In genomic region chr11:126226334-126227084, GRCh38 we compare ENCODE assay signal across 17 cellular contexts. TPM values are rescaled to one million over a fixed set of nuclear protein-coding genes. Genes with fewer than 3 reads are reported as not detected.
DNase-seq lines count a peak whose midpoint lies in the region; ATAC-seq, FAIRE-seq and TF ChIP-seq lines count a peak whose summit lies in the region.
"Had no signal": no experiment of that assay in that cellular context is flagged by ENCODE, and none has a peak within 500 bp of the region (broad histone marks: within the 10 kb centered on the region; RNA-seq: fewer than 3 reads in every experiment).

No MANE protein-coding gene starts in this region.

- H2AFZ ChIP-seq in HepG2 (ENCODE audit: low read length) (no peak overlapping the region), IMR-90 (replicated peaks; ENCODE audit: low read length, poor library complexity) (no peak overlapping the region)

- BruUV-seq in HepG2 (replicated peaks; lab: Mats Ljungman, UMichigan) (no TSS peak), IMR-90 (replicated peaks; lab: Mats Ljungman, UMichigan) (no TSS peak)

- H2BK120ac ChIP-seq in IMR-90 (ENCODE audit: low read depth, low read length) = no peak overlapping the region

- TF ChIP-seq POLR2A in HepG2 (IDR thresholded peaks at IDR 0.05; ENCODE audit: insufficient read depth in 1 of 2, low read depth in 2 of 2, low read length in 2 of 2) (no peak), right lobe of liver (IDR thresholded peaks at IDR 0.05) (no peak), IMR-90 (IDR thresholded peaks at IDR 0.05; ENCODE audit: low read depth, low read length) (no peak)

- CTCF ChIA-PET in HepG2 (lab: Yijun Ruan, JAX; ENCODE audit: low intra/inter-chr PET ratio, low total read pairs) = no interaction called here
- CTCF ChIA-PET in IMR-90 (lab: Yijun Ruan, JAX) = no interaction called here

- H2AK5ac ChIP-seq in IMR-90 (ENCODE audit: low read depth, low read length) = no peak overlapping the region

- no peak overlapping the region for H3K14ac ChIP-seq in IMR-90 (replicated peaks; ENCODE audit: low read depth, low read length)

- H3K4me3 ChIP-seq in HepG2 (replicated peaks in 1 of 3; ENCODE audit: insufficient read depth in 1 of 3, low read depth in 2 of 3, low read length in 3 of 3) (no peak overlapping the region), right lobe of liver (no peak overlapping the region), IMR-90 (ENCODE audit: insufficient read depth, low read depth, low read length) (no peak overlapping the region), neutrophil (ENCODE audit: low read depth in 1 of 2, low read length in 1 of 2) (no peak overlapping the region)

- no peaks in the 10 kb centered on the region for H3K27me3 ChIP-seq in HepG2 (ENCODE audit: control insufficient read depth in 1 of 2, insufficient read depth in 2 of 2, low read length in 2 of 2)
- H3K27me3 ChIP-seq in right lobe of liver = no peaks in the 10 kb centered on the region
- no peaks in the 10 kb centered on the region for H3K27me3 ChIP-seq in IMR-90 (ENCODE audit: control insufficient read depth, insufficient read depth, low read length)
- no peaks in the 10 kb centered on the region for H3K27me3 ChIP-seq in neutrophil
- H3K27me3 ChIP-seq: BE2C had no signal

- H3K56ac ChIP-seq in IMR-90 (ENCODE audit: extremely low read depth, insufficient read depth, low read length) = no peak overlapping the region

- H3K9ac ChIP-seq in HepG2 (ENCODE audit: insufficient read depth, low read depth, low read length) = no peak overlapping the region
- H3K9ac ChIP-seq in IMR-90 (ENCODE audit: low read depth, low read length) = no peak overlapping the region

- in situ Hi-C loops in HepG2 (cut with HindIII; ENCODE audit: extremely low pct_ligation_motif_present, low pct_unique_long_range_greater_than_20kb) = no loop called here
- in situ Hi-C loops in IMR-90 (cut with MboI; ENCODE audit: low sequenced_read_pairs) = no loop called here

- H4K91ac ChIP-seq in IMR-90 (ENCODE audit: insufficient read depth, low read depth, low read length) = no peak overlapping the region

- H3K79me2 ChIP-seq in HepG2 (ENCODE audit: insufficient read depth, low read length) = peaks cover 21% of the 10 kb centered on the region

- TF ChIP-seq EP300 in HepG2 (IDR thresholded peaks at IDR 0.05; ENCODE audit: low read depth in 2 of 2, low read length in 2 of 2) = no peak
- TF ChIP-seq EP300 in HepG2 (CRISPR knock-in tag; IDR thresholded peaks at IDR 0.05; ENCODE audit: borderline replicate concordance) = no peak

- TF ChIP-seq CTCF in HepG2 (CRISPR knock-in tag; IDR thresholded peaks at IDR 0.05) (no peak), right lobe of liver (IDR thresholded peaks at IDR 0.05) (no peak), IMR-90 (conservative IDR thresholded peaks at IDR 0.05; ENCODE audit: low read depth, low read length) (no peak), neutrophil (IDR thresholded peaks at IDR 0.05) (no peak)

- WGBS in HepG2 (ENCODE audit: low lambda C conversion rate) = 96% methylated on average over 11 of the region's 15 CpGs
- WGBS in right lobe of liver (ENCODE audit: insufficient coverage, low coverage, low lambda C conversion rate, missing lambda C conversion rate) = 97% methylated on average over 8 of the region's 15 CpGs
- WGBS in IMR-90 (ENCODE audit: extremely low coverage in 2 of 2, insufficient read length in 1 of 2), 2 experiments = 96% methylated on average over 5 of the region's 15 CpGs; no CpG with 5 or more reads in 1 of the 2 experiments

- no peak for FAIRE-seq in HepG2 (lab: Jason Lieb, UNC)
- FAIRE-seq: A204.1, D721Med had no signal

- no peak overlapping the region for H2BK20ac ChIP-seq in IMR-90 (ENCODE audit: low read depth, low read length)

- H3K36me3 ChIP-seq in HepG2 (replicated peaks in 1 of 2; ENCODE audit: control insufficient read depth in 1 of 2, insufficient read depth in 2 of 2, low read length in 2 of 2) (peaks cover 0 to 14% of the 10 kb centered on the region in 2 experiments; a peak in 2 of 5 replicates), right lobe of liver (no peaks in the 10 kb centered on the region), IMR-90 (ENCODE audit: control insufficient read depth, insufficient read depth, low read length) (no peaks in the 10 kb centered on the region), neutrophil (peaks cover 5% of the 10 kb centered on the region)
- H3K36me3 ChIP-seq: BE2C had no signal

- H3K4me2 ChIP-seq in HepG2 (ENCODE audit: low read depth, low read length) (no peak overlapping the region), IMR-90 (ENCODE audit: low read depth, low read length) (no peak overlapping the region)

- TF ChIP-seq RAD21 in HepG2 (CRISPR knock-in tag; IDR thresholded peaks at IDR 0.05) = no peak
- TF ChIP-seq RAD21 in IMR-90 (IDR thresholded peaks at IDR 0.05; ENCODE audit: low read length) = no peak

- DNase-seq in HepG2 (ENCODE audit: low spot score) = no peak
- DNase-seq in right lobe of liver = no peak
- DNase-seq in IMR-90 = no peak
- DNase-seq in activated effector memory CD4-positive, alpha-beta T cell treated with anti-CD3 and anti-CD28 coated beads, Interleukin-2, amount 50 U/mL, for 16 hours = no peak
- DNase-seq in NCI-H446 (lab: John Stamatoyannopoulos, UW) = no peak
- DNase-seq: ACHN; BE2C; C1 segment of cervical spinal cord; Caco-2; CD4-positive, alpha-beta T cell; DMS79; GDM1; GOT3; H7 had no signal

- peak overlapping the region; percentile 5 for H2AK9ac ChIP-seq in IMR-90 (replicated peaks; ENCODE audit: low read depth, low read length, poor library complexity)

- H3K9me1 ChIP-seq in IMR-90 (ENCODE audit: insufficient read depth, low read length) = peaks cover 2% of the 10 kb centered on the region; the same call in 1 of the 2 replicates

- no peak overlapping the region for H4K8ac ChIP-seq in IMR-90 (ENCODE audit: low read depth in 2 of 2, low read length in 2 of 2)

- ATAC-seq in HepG2 (no peak), right lobe of liver (no peak), IMR-90 (ENCODE audit: low read depth) (no peak)

- intact Hi-C loops in HepG2 (cut with micrococcal nuclease; ENCODE audit: unreplicated experiment) = no loop called here
- intact Hi-C loops in right lobe of liver (cut with DNase I) = no loop called here
- intact Hi-C loops in IMR-90 (cut with micrococcal nuclease) = no loop called here

- no peak overlapping the region for H3K4ac ChIP-seq in IMR-90 (ENCODE audit: low read depth, low read length)

- no peak overlapping the region for H3K23ac ChIP-seq in IMR-90 (ENCODE audit: low read depth, low read length)

- H4K20me1 ChIP-seq in HepG2 (ENCODE audit: insufficient read depth, low read length) (no peaks in the 10 kb centered on the region), IMR-90 (ENCODE audit: insufficient read depth, low read length) (peaks cover 22% of the 10 kb centered on the region; the same call in 1 of the 2 replicates)

- H3K79me1 ChIP-seq in IMR-90 (ENCODE audit: low read depth in 1 of 2, low read length in 2 of 2) = peaks cover 35 to 47% of the 10 kb centered on the region in 2 experiments

- H3K27ac ChIP-seq in HepG2 (ENCODE audit: extremely low read length, insufficient read depth, low read length) (no peak overlapping the region), right lobe of liver (no peak overlapping the region), IMR-90 (ENCODE audit: insufficient read depth, low read length) (no peak overlapping the region), neutrophil (peak overlapping the region; percentile 79)

- POLR2A ChIA-PET in HepG2 (lab: Yijun Ruan, JAX) (no interaction called here), IMR-90 (lab: Charles Lee; ENCODE audit: unreplicated experiment) (no interaction called here)

- no peak overlapping the region for H2BK15ac ChIP-seq in IMR-90 (ENCODE audit: low read depth, low read length)

- no peaks in the 10 kb centered on the region for H3K9me3 ChIP-seq in HepG2 (ENCODE audit: low read length)
- H3K9me3 ChIP-seq in right lobe of liver = no peaks in the 10 kb centered on the region
- no peaks in the 10 kb centered on the region for H3K9me3 ChIP-seq in IMR-90 (ENCODE audit: control insufficient read depth, insufficient read depth, low read length)
- H3K9me3 ChIP-seq in neutrophil = peaks cover 5% of the 10 kb centered on the region
- H3K9me3 ChIP-seq: BE2C had no signal

- no peak overlapping the region for H2BK5ac ChIP-seq in IMR-90 (ENCODE audit: low read depth, low read length, poor library complexity, severe bottlenecking)

- dilution Hi-C loops in IMR-90 (cut with HindIII; ENCODE audit: low sequenced_read_pairs, unreplicated experiment) = no loop called here

- no peak overlapping the region for H3K18ac ChIP-seq in IMR-90 (ENCODE audit: low read depth, low read length)

- no peak overlapping the region for H4K5ac ChIP-seq in IMR-90 (ENCODE audit: low read depth, low read length)

- H3K4me1 ChIP-seq in HepG2 (ENCODE audit: insufficient read depth, low read length) (no peaks in the 10 kb centered on the region), right lobe of liver (peaks cover 0 to 4% (median 0%) of the 10 kb centered on the region in 4 donors), IMR-90 (ENCODE audit: control insufficient read depth, insufficient read depth, low read length) (no peaks in the 10 kb centered on the region), neutrophil (ENCODE audit: control insufficient read depth in 1 of 2, insufficient read depth in 1 of 2, low read depth in 1 of 2, low read length in 1 of 2) (no peaks in the 10 kb centered on the region)
- H3K4me1 ChIP-seq: Caco-2 had no signal

RNA-seq across cellular contexts. Expression of gene FAM118B, which starts 14.9 kb away (rescaled TPM):
- 25.7 and 30.9 TPM in 2 replicates for total RNA-seq in HepG2 (2016; rRNA removed; fragmentation: Illumina TruSeq; extraction: Trizol)
- 4.3 and 4.7 TPM in 2 replicates for total RNA-seq in HepG2 (2016; cell fraction: cytosol; rRNA removed; fragmentation: Illumina TruSeq; extraction: Trizol; ENCODE audit: low read depth)
- total RNA-seq in HepG2 (2016; cell fraction: insoluble cytoplasmic fraction; rRNA removed; fragmentation: Illumina TruSeq; extraction: Trizol) = 25.2 and 33.9 TPM in 2 replicates
- total RNA-seq in HepG2 (2016; cell fraction: membrane; rRNA removed; fragmentation: Illumina TruSeq; extraction: Trizol) = 11.4 and 12.1 TPM in 2 replicates
- total RNA-seq in HepG2 (2016; cell fraction: nucleus; rRNA removed; fragmentation: Illumina TruSeq; extraction: Trizol) = 17.6 and 18.5 TPM in 2 replicates
- 10.2 and 10.4 TPM in 2 replicates for polyA plus RNA-seq in HepG2 (2011; rRNA removed)
- 6.6 and 10.7 TPM in 2 replicates for polyA plus RNA-seq in HepG2 (2011; cell fraction: cytosol; rRNA removed)
- 3.4 and 4.2 TPM in 2 replicates for polyA plus RNA-seq in HepG2 (2011; cell fraction: nucleus; rRNA removed)
- 8.2 and 8.8 TPM in 2 replicates for polyA plus RNA-seq in HepG2 (2012)
- polyA plus RNA-seq in HepG2 (2016; cell fraction: cytosol; fragmentation: Illumina TruSeq; extraction: Trizol; ENCODE audit: low read depth) = 3.3 and 3.4 TPM in 2 replicates
- 27.7 and 31.2 TPM in 2 replicates for polyA plus RNA-seq in HepG2 (2016; cell fraction: insoluble cytoplasmic fraction; fragmentation: Illumina TruSeq; extraction: Trizol; ENCODE audit: low read depth)
- 6.7 and 7.0 TPM in 2 replicates for polyA plus RNA-seq in HepG2 (2016; cell fraction: membrane; fragmentation: Illumina TruSeq; extraction: Trizol; ENCODE audit: low read depth)
- 14.7 and 15.9 TPM in 2 replicates for polyA plus RNA-seq in HepG2 (2016; cell fraction: nucleus; fragmentation: Illumina TruSeq; extraction: Trizol; ENCODE audit: insufficient read depth, low read depth)
- polyA minus RNA-seq in HepG2 (2011; rRNA and poly(A)+ RNA removed; ENCODE audit: low replicate concordance) = 2.5 and 4.9 TPM in 2 replicates
- 3.3 and 6.6 TPM in 2 replicates for polyA minus RNA-seq in HepG2 (2011; cell fraction: cytosol; rRNA and poly(A)+ RNA removed)
- polyA minus RNA-seq in HepG2 (2011; cell fraction: nucleus; rRNA and poly(A)+ RNA removed) = 10.6 and 13.4 TPM in 2 replicates
- 1 to 10 TPM; 4.6 to 8.3 (median 5.8) TPM for total RNA-seq in right lobe of liver
- total RNA-seq in IMR-90 (2012; rRNA removed) = 27.2 and 29.4 TPM in 2 replicates
- polyA plus RNA-seq in IMR-90 (2012; rRNA removed) = 17.9 and 20.0 TPM in 2 replicates
- polyA plus RNA-seq in IMR-90 (2012; cell fraction: cytosol; rRNA removed) = 3.7 and 6.5 TPM in 2 replicates
- polyA plus RNA-seq in IMR-90 (2012; cell fraction: nucleus; rRNA removed; ENCODE audit: low replicate concordance) = 1.5 and 12.2 TPM in 2 replicates

RNA-seq across cellular contexts. Expression of gene RPUSD4, which starts 15.1 kb away (rescaled TPM):
- total RNA-seq in HepG2 (2016; rRNA removed; fragmentation: Illumina TruSeq; extraction: Trizol) = 45.0 and 45.6 TPM in 2 replicates
- 11.4 and 11.5 TPM in 2 replicates for total RNA-seq in HepG2 (2016; cell fraction: cytosol; rRNA removed; fragmentation: Illumina TruSeq; extraction: Trizol; ENCODE audit: low read depth)
- total RNA-seq in HepG2 (2016; cell fraction: insoluble cytoplasmic fraction; rRNA removed; fragmentation: Illumina TruSeq; extraction: Trizol) = 46.3 and 47.2 TPM in 2 replicates
- 25.9 and 29.8 TPM in 2 replicates for total RNA-seq in HepG2 (2016; cell fraction: membrane; rRNA removed; fragmentation: Illumina TruSeq; extraction: Trizol)
- 46.8 and 51.8 TPM in 2 replicates for total RNA-seq in HepG2 (2016; cell fraction: nucleus; rRNA removed; fragmentation: Illumina TruSeq; extraction: Trizol)
- polyA plus RNA-seq in HepG2 (2011; rRNA removed) = 51.6 and 52.9 TPM in 2 replicates
- polyA plus RNA-seq in HepG2 (2011; cell fraction: cytosol; rRNA removed) = 42.4 and 53.0 TPM in 2 replicates
- polyA plus RNA-seq in HepG2 (2011; cell fraction: nucleus; rRNA removed) = 68.4 and 69.6 TPM in 2 replicates
- 36.1 and 41.1 TPM in 2 replicates for polyA plus RNA-seq in HepG2 (2012)
- 6.0 and 7.2 TPM in 2 replicates for polyA plus RNA-seq in HepG2 (2016; cell fraction: cytosol; fragmentation: Illumina TruSeq; extraction: Trizol; ENCODE audit: low read depth)
- 43.9 and 44.1 TPM in 2 replicates for polyA plus RNA-seq in HepG2 (2016; cell fraction: insoluble cytoplasmic fraction; fragmentation: Illumina TruSeq; extraction: Trizol; ENCODE audit: low read depth)
- polyA plus RNA-seq in HepG2 (2016; cell fraction: membrane; fragmentation: Illumina TruSeq; extraction: Trizol; ENCODE audit: low read depth) = 16.2 and 17.9 TPM in 2 replicates
- 85.9 and 93.8 TPM in 2 replicates for polyA plus RNA-seq in HepG2 (2016; cell fraction: nucleus; fragmentation: Illumina TruSeq; extraction: Trizol; ENCODE audit: insufficient read depth, low read depth)
- polyA minus RNA-seq in HepG2 (2011; rRNA and poly(A)+ RNA removed; ENCODE audit: low replicate concordance) = 74.1 and 168 TPM in 2 replicates
- 31.0 and 34.3 TPM in 2 replicates for polyA minus RNA-seq in HepG2 (2011; cell fraction: cytosol; rRNA and poly(A)+ RNA removed)
- 60.8 and 66.2 TPM in 2 replicates for polyA minus RNA-seq in HepG2 (2011; cell fraction: nucleus; rRNA and poly(A)+ RNA removed)
- total RNA-seq in right lobe of liver = 10 to 100 TPM; 12.8 to 18.5 (median 14.2) TPM
- total RNA-seq in IMR-90 (2012; rRNA removed) = 30.6 and 31.4 TPM in 2 replicates
- 20.2 and 22.1 TPM in 2 replicates for polyA plus RNA-seq in IMR-90 (2012; rRNA removed)
- polyA plus RNA-seq in IMR-90 (2012; cell fraction: cytosol; rRNA removed) = 9.8 and 12.6 TPM in 2 replicates
- polyA plus RNA-seq in IMR-90 (2012; cell fraction: nucleus; rRNA removed; ENCODE audit: low replicate concordance) = 46.8 and 55.0 TPM in 2 replicates

RNA-seq across cellular contexts. Expression of gene SRPRA, which starts 42.2 kb away (rescaled TPM):
- total RNA-seq in HepG2 (2016; rRNA removed; fragmentation: Illumina TruSeq; extraction: Trizol) (16.4 and 27.7 TPM in 2 replicates), right lobe of liver (100 to 1,000 TPM in 5 of 6 experiments, 10 to 100 TPM in 1; 95.0 to 150 (median 122) TPM), IMR-90 (2012; rRNA removed) (105 and 108 TPM in 2 replicates)
- total RNA-seq in HepG2 (2016; cell fraction: cytosol; rRNA removed; fragmentation: Illumina TruSeq; extraction: Trizol; ENCODE audit: low read depth) = 2.7 and 3.2 TPM in 2 replicates
- 14.6 and 27.3 TPM in 2 replicates for total RNA-seq in HepG2 (2016; cell fraction: insoluble cytoplasmic fraction; rRNA removed; fragmentation: Illumina TruSeq; extraction: Trizol)
- total RNA-seq in HepG2 (2016; cell fraction: membrane; rRNA removed; fragmentation: Illumina TruSeq; extraction: Trizol) = 8.0 and 10.6 TPM in 2 replicates
- total RNA-seq in HepG2 (2016; cell fraction: nucleus; rRNA removed; fragmentation: Illumina TruSeq; extraction: Trizol) = 59.3 and 69.9 TPM in 2 replicates
- polyA plus RNA-seq in HepG2 (2011; rRNA removed) (64.6 and 67.6 TPM in 2 replicates), IMR-90 (2012; rRNA removed) (126 and 131 TPM in 2 replicates)
- polyA plus RNA-seq in HepG2 (2011; cell fraction: cytosol; rRNA removed) = 67.4 and 74.4 TPM in 2 replicates
- polyA plus RNA-seq in HepG2 (2011; cell fraction: nucleus; rRNA removed) = 95.0 and 97.8 TPM in 2 replicates
- polyA plus RNA-seq in HepG2 (2012) = 66.3 and 75.8 TPM in 2 replicates
- polyA plus RNA-seq in HepG2 (2016; cell fraction: cytosol; fragmentation: Illumina TruSeq; extraction: Trizol; ENCODE audit: low read depth) = 4.3 and 4.8 TPM in 2 replicates
- 27.7 and 34.9 TPM in 2 replicates for polyA plus RNA-seq in HepG2 (2016; cell fraction: insoluble cytoplasmic fraction; fragmentation: Illumina TruSeq; extraction: Trizol; ENCODE audit: low read depth)
- polyA plus RNA-seq in HepG2 (2016; cell fraction: membrane; fragmentation: Illumina TruSeq; extraction: Trizol; ENCODE audit: low read depth) = 9.2 and 12.3 TPM in 2 replicates
- polyA plus RNA-seq in HepG2 (2016; cell fraction: nucleus; fragmentation: Illumina TruSeq; extraction: Trizol; ENCODE audit: insufficient read depth, low read depth) = 133 TPM in 2 replicates
- 87.4 and 136 TPM in 2 replicates for polyA minus RNA-seq in HepG2 (2011; rRNA and poly(A)+ RNA removed; ENCODE audit: low replicate concordance)
- polyA minus RNA-seq in HepG2 (2011; cell fraction: cytosol; rRNA and poly(A)+ RNA removed) = 49.7 and 49.8 TPM in 2 replicates
- polyA minus RNA-seq in HepG2 (2011; cell fraction: nucleus; rRNA and poly(A)+ RNA removed) = 135 and 143 TPM in 2 replicates
- 88.5 and 95.3 TPM in 2 replicates for polyA plus RNA-seq in IMR-90 (2012; cell fraction: cytosol; rRNA removed)
- polyA plus RNA-seq in IMR-90 (2012; cell fraction: nucleus; rRNA removed; ENCODE audit: low replicate concordance) = 126 and 190 TPM in 2 replicates

RNA-seq across cellular contexts. Expression of gene FOXRED1, which starts 42.4 kb away (rescaled TPM):
- total RNA-seq in HepG2 (2016; rRNA removed; fragmentation: Illumina TruSeq; extraction: Trizol) = 42.9 and 50.2 TPM in 2 replicates
- 13.0 and 13.3 TPM in 2 replicates for total RNA-seq in HepG2 (2016; cell fraction: cytosol; rRNA removed; fragmentation: Illumina TruSeq; extraction: Trizol; ENCODE audit: low read depth)
- total RNA-seq in HepG2 (2016; cell fraction: insoluble cytoplasmic fraction; rRNA removed; fragmentation: Illumina TruSeq; extraction: Trizol) = 43.9 and 49.5 TPM in 2 replicates
- 16.4 and 18.0 TPM in 2 replicates for total RNA-seq in HepG2 (2016; cell fraction: membrane; rRNA removed; fragmentation: Illumina TruSeq; extraction: Trizol)
- 32.4 TPM in 2 replicates for total RNA-seq in HepG2 (2016; cell fraction: nucleus; rRNA removed; fragmentation: Illumina TruSeq; extraction: Trizol)
- polyA plus RNA-seq in HepG2 (2011; rRNA removed) = 24.7 and 29.6 TPM in 2 replicates
- 24.1 and 38.8 TPM in 2 replicates for polyA plus RNA-seq in HepG2 (2011; cell fraction: cytosol; rRNA removed)
- 39.3 and 48.4 TPM in 2 replicates for polyA plus RNA-seq in HepG2 (2011; cell fraction: nucleus; rRNA removed)
- 15.5 and 27.9 TPM in 2 replicates for polyA plus RNA-seq in HepG2 (2012)
- polyA plus RNA-seq in HepG2 (2016; cell fraction: cytosol; fragmentation: Illumina TruSeq; extraction: Trizol; ENCODE audit: low read depth) = 6.7 and 7.3 TPM in 2 replicates
- polyA plus RNA-seq in HepG2 (2016; cell fraction: insoluble cytoplasmic fraction; fragmentation: Illumina TruSeq; extraction: Trizol; ENCODE audit: low read depth) = 49.1 and 50.0 TPM in 2 replicates
- 8.9 and 10.8 TPM in 2 replicates for polyA plus RNA-seq in HepG2 (2016; cell fraction: membrane; fragmentation: Illumina TruSeq; extraction: Trizol; ENCODE audit: low read depth)
- 95.9 and 96.9 TPM in 2 replicates for polyA plus RNA-seq in HepG2 (2016; cell fraction: nucleus; fragmentation: Illumina TruSeq; extraction: Trizol; ENCODE audit: insufficient read depth, low read depth)
- polyA minus RNA-seq in HepG2 (2011; rRNA and poly(A)+ RNA removed; ENCODE audit: low replicate concordance) = 40.2 and 50.7 TPM in 2 replicates
- polyA minus RNA-seq in HepG2 (2011; cell fraction: cytosol; rRNA and poly(A)+ RNA removed) = 9.2 and 9.8 TPM in 2 replicates
- polyA minus RNA-seq in HepG2 (2011; cell fraction: nucleus; rRNA and poly(A)+ RNA removed) = 22.1 and 23.8 TPM in 2 replicates
- total RNA-seq in right lobe of liver = 10 to 100 TPM; 18.6 to 50.2 (median 39.8) TPM
- 15.1 and 15.3 TPM in 2 replicates for total RNA-seq in IMR-90 (2012; rRNA removed)
- 28.3 and 28.8 TPM in 2 replicates for polyA plus RNA-seq in IMR-90 (2012; rRNA removed)
- 15.9 and 25.4 TPM in 2 replicates for polyA plus RNA-seq in IMR-90 (2012; cell fraction: cytosol; rRNA removed)
- polyA plus RNA-seq in IMR-90 (2012; cell fraction: nucleus; rRNA removed; ENCODE audit: low replicate concordance) = 49.6 and 75.7 TPM in 2 replicates

RNA-seq across cellular contexts. Expression of gene TIRAP, which starts 56.4 kb away (rescaled TPM):
- total RNA-seq in HepG2 (2016; rRNA removed; fragmentation: Illumina TruSeq; extraction: Trizol) (5.4 and 6.2 TPM in 2 replicates), right lobe of liver (10 to 100 TPM in 2 of 6 experiments, 1 to 10 TPM in 4; 8.0 to 12.1 (median 9.7) TPM), IMR-90 (2012; rRNA removed) (3.0 and 3.6 TPM in 2 replicates)
- 1.8 and 1.9 TPM in 2 replicates for total RNA-seq in HepG2 (2016; cell fraction: cytosol; rRNA removed; fragmentation: Illumina TruSeq; extraction: Trizol; ENCODE audit: low read depth)
- 5.5 and 5.6 TPM in 2 replicates for total RNA-seq in HepG2 (2016; cell fraction: insoluble cytoplasmic fraction; rRNA removed; fragmentation: Illumina TruSeq; extraction: Trizol)
- 4.3 TPM in 2 replicates for total RNA-seq in HepG2 (2016; cell fraction: membrane; rRNA removed; fragmentation: Illumina TruSeq; extraction: Trizol)
- 4.4 and 5.5 TPM in 2 replicates for total RNA-seq in HepG2 (2016; cell fraction: nucleus; rRNA removed; fragmentation: Illumina TruSeq; extraction: Trizol)
- polyA plus RNA-seq in HepG2 (2011; rRNA removed) (5.7 and 7.0 TPM in 2 replicates), IMR-90 (2012; rRNA removed) (6.4 and 7.4 TPM in 2 replicates)
- polyA plus RNA-seq in HepG2 (2011; cell fraction: cytosol; rRNA removed) = 4.5 and 5.2 TPM in 2 replicates
- polyA plus RNA-seq in HepG2 (2011; cell fraction: nucleus; rRNA removed) = 9.1 and 10.8 TPM in 2 replicates
- 4.6 and 5.5 TPM in 2 replicates for polyA plus RNA-seq in HepG2 (2012)
- polyA plus RNA-seq in HepG2 (2016; cell fraction: cytosol; fragmentation: Illumina TruSeq; extraction: Trizol; ENCODE audit: low read depth) = 1.6 and 1.8 TPM in 2 replicates
- 6.8 and 8.2 TPM in 2 replicates for polyA plus RNA-seq in HepG2 (2016; cell fraction: insoluble cytoplasmic fraction; fragmentation: Illumina TruSeq; extraction: Trizol; ENCODE audit: low read depth)
- 3.3 and 3.8 TPM in 2 replicates for polyA plus RNA-seq in HepG2 (2016; cell fraction: membrane; fragmentation: Illumina TruSeq; extraction: Trizol; ENCODE audit: low read depth)
- polyA plus RNA-seq in HepG2 (2016; cell fraction: nucleus; fragmentation: Illumina TruSeq; extraction: Trizol; ENCODE audit: insufficient read depth, low read depth) = 9.4 and 9.9 TPM in 2 replicates
- 14.2 and 15.0 TPM in 2 replicates for polyA minus RNA-seq in HepG2 (2011; rRNA and poly(A)+ RNA removed; ENCODE audit: low replicate concordance)
- polyA minus RNA-seq in HepG2 (2011; cell fraction: cytosol; rRNA and poly(A)+ RNA removed) = 6.2 and 6.8 TPM in 2 replicates
- polyA minus RNA-seq in HepG2 (2011; cell fraction: nucleus; rRNA and poly(A)+ RNA removed) = 5.8 and 10.1 TPM in 2 replicates
- 4.4 and 5.8 TPM in 2 replicates for polyA plus RNA-seq in IMR-90 (2012; cell fraction: cytosol; rRNA removed)
- 5.1 and 8.0 TPM in 2 replicates for polyA plus RNA-seq in IMR-90 (2012; cell fraction: nucleus; rRNA removed; ENCODE audit: low replicate concordance)
